8 cellular contexts compared by ENCODE assay signal in genomic region chr11:73787643-73788537, GRCh38. TPM values are rescaled to one million over a fixed set of nuclear protein-coding genes. Genes with fewer than 3 reads are reported as not detected.
DNase-seq lines count a peak whose midpoint lies in the region; ATAC-seq and TF ChIP-seq lines count a peak whose summit lies in the region.

MRPL48 (plus strand) TSS chr11:73787874; CDS start chr11:73787972, 98 bp downstream.

- no peaks in the 10 kb centered on the region for H3K27me3 ChIP-seq in layer of hippocampus (ENCODE audit: control insufficient read depth, insufficient read depth, low read length)

- DNase-seq in AG10803 (ENCODE audit: low read depth) = peak; percentile 96
- DNase-seq in NCI-H510A treated with DMSO at 0.1 percent for 48 hours (lab: John Stamatoyannopoulos, UW) = peak; percentile 93
- DNase-seq in activated CD4-positive, alpha-beta T cell treated with anti-CD3 and anti-CD28 coated beads for 36 hours = peak; percentile 95
- peak; percentile 77 to 83 for DNase-seq in stimulated activated CD4-positive, alpha-beta T cell treated with anti-CD3 and anti-CD28 coated beads, Interleukin-1b, Interleukin-23, amount 100 ng/mL, for 4 hours (ENCODE audit: low read depth in 2 of 2)

- H3K27ac ChIP-seq in cingulate gyrus (ENCODE audit: low read depth, low read length) (peak within 1 kb of the TSS; percentile 95), layer of hippocampus (ENCODE audit: low read depth, low read length) (peak within 1 kb of the TSS; percentile 96)

- H3K4me3 Mint-ChIP-seq in activated CD4-positive, alpha-beta T cell treated with anti-CD3 and anti-CD28 coated beads for 36 hours = peak within 1 kb of the TSS; percentile 92

- CTCF ChIA-PET in activated CD4-positive, alpha-beta T cell treated with anti-CD3 and anti-CD28 coated beads for 36 hours (lab: Charles Lee) = interaction anchor here (0.7 to 2.0 kb wide), 7 partner anchors 8 to 605 kb away, joined by 3 to 5 read pairs (median 4); no protein-coding TSS in a partner anchor

- peak within 1 kb of the TSS; percentile 99 for H3K27ac Mint-ChIP-seq in activated CD4-positive, alpha-beta T cell treated with anti-CD3 and anti-CD28 coated beads for 36 hours

- peak; percentile 89 for ATAC-seq in HG03439 (IDR thresholded peaks at IDR 0.05; ENCODE audit: unreplicated experiment)
- ATAC-seq in activated CD4-positive, alpha-beta T cell treated with anti-CD3 and anti-CD28 coated beads for 36 hours = peak; percentile 99

- H3K4me3 ChIP-seq in AG10803 (ENCODE audit: low read length) = peak within 1 kb of the TSS; percentile 93

- H3K27me3 Mint-ChIP-seq in activated CD4-positive, alpha-beta T cell treated with anti-CD3 and anti-CD28 coated beads for 36 hours = no peaks in the 10 kb centered on the region

- no peak for TF ChIP-seq CTCF in AG10803 (conservative IDR thresholded peaks at IDR 0.05; ENCODE audit: low read length)

- H3K36me3 Mint-ChIP-seq in activated CD4-positive, alpha-beta T cell treated with anti-CD3 and anti-CD28 coated beads for 36 hours (ENCODE audit: low read depth) = peaks cover 3% of the 10 kb centered on the region

- POLR2A ChIA-PET in activated CD4-positive, alpha-beta T cell treated with anti-CD3 and anti-CD28 coated beads for 36 hours (lab: Charles Lee) = interaction anchor here (0.6 to 1.2 kb wide), 3 partner anchors 9 to 89 kb away, joined by 3 to 6 read pairs (median 4); partner anchors contain the start of genes COA4 and PAAF1

- intact Hi-C loops in activated CD4-positive, alpha-beta T cell treated with anti-CD3 and anti-CD28 coated beads for 36 hours (cut with DNase I, micrococcal nuclease) = loop anchor here (1.0 to 5.0 kb wide), 10 partner anchors 9 to 804 kb away; partner anchors contain the start of genes COA4 (in 2 of the 2), PAAF1 (in 2 of the 2), C2CD3 (in 1 of the 2) and FAM168A (in 1 of the 2)

- no peaks in the 10 kb centered on the region for H3K9me3 Mint-ChIP-seq in activated CD4-positive, alpha-beta T cell treated with anti-CD3 and anti-CD28 coated beads for 36 hours (ENCODE audit: low read depth)

- peaks cover 9% of the 10 kb centered on the region for H3K4me1 Mint-ChIP-seq in activated CD4-positive, alpha-beta T cell treated with anti-CD3 and anti-CD28 coated beads for 36 hours

- peak; percentile 85 for TF ChIP-seq POLR2A in GM19099 (IDR thresholded peaks at IDR 0.05; ENCODE audit: extremely low read depth, insufficient read length, low read depth)

RNA-seq across cellular contexts. Expression of gene MRPL48, which starts in this region (rescaled TPM):
- total RNA-seq in activated CD4-positive, alpha-beta T cell treated with anti-CD3 and anti-CD28 coated beads for 36 hours = 10 to 100 TPM; 48.5 to 52.0 TPM

Comparison
In these comparisons a context has a peak if more than half of its experiments do, and no peak if none do; other contexts are left out.
1. Peak in every context shown above with its lines: DNase-seq, ATAC-seq, H3K4me3 ChIP-seq and H3K27ac ChIP-seq.